In the genomic region with DNA sequence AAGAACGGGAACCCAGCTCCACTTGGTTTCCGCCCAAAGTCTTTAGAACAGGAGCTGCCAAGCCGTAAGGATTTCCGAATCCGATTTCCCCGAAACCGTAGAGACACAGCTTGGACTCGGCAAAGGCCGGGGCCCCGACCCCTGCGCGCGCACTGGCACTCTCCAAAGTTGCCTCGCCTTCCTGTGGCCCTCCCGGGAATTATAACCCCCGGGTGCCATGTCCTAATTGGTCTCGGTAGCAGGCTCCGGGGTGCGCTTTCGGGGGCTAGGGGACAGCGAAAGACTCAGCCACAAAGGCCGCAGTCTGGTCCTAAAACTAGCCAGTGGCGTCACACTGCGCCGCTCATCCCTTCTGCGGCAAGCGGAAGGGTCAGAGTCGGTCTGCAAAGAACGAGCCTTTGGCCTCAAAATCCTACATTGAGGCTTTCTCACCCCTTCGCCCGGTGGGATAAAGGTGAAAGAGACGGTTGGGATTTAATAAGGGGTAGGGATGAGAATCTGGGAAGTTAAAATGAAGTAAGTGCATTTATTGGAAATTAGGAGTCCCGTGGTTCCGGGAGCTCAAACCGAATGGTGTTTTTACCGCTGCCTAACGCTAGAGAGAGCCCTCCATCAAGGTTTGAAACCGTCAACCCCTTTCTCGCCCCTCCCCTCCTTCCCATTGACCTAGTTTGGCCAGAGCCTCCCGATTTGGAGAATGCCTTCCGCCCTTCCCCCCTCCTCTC, we compare ENCODE assay signal across 8 cellular contexts. TPM values are rescaled to one million over a fixed set of nuclear protein-coding genes. Genes with fewer than 3 reads are reported as not detected.
DNase-seq lines count a peak whose midpoint lies in the region; ATAC-seq, FAIRE-seq and TF ChIP-seq lines count a peak whose summit lies in the region.

No MANE protein-coding gene starts in this region.

- no peaks in the 10 kb centered on the region for H3K9me3 Mint-ChIP-seq in GM23338
- no peaks in the 10 kb centered on the region for H3K9me3 Mint-ChIP-seq in activated naive CD4-positive, alpha-beta T cell treated with anti-CD3 and anti-CD28 coated beads, Interleukin-2, amount 50 U/mL, for 24 hours
- no peaks in the 10 kb centered on the region for H3K9me3 Mint-ChIP-seq in neural crest cell

- H3K27ac ChIP-seq in GM23338 (ENCODE audit: low read depth): peak overlapping the region; percentile 57
- H3K27ac ChIP-seq in tibial nerve: peak overlapping the region; percentile 97 to 100 (median 98)

- H3K27me3 ChIP-seq in GM23338 (ENCODE audit: insufficient read depth) (peaks cover 58% of the 10 kb centered on the region), tibial nerve (no peaks in the 10 kb centered on the region)

- TF ChIP-seq POLR2A in tibial nerve (IDR thresholded peaks at IDR 0.05): peak in 1 of 2 donors; percentile 58

- no peaks in the 10 kb centered on the region for H3K9me3 ChIP-seq in tibial nerve

- H3K27ac Mint-ChIP-seq in GM23338 (peak overlapping the region; percentile 70), neural crest cell (ENCODE audit: unreplicated experiment) (peak overlapping the region; percentile 54)
- peak overlapping the region; percentile 98 for H3K27ac Mint-ChIP-seq in activated naive CD4-positive, alpha-beta T cell treated with anti-CD3 and anti-CD28 coated beads, Interleukin-2, amount 50 U/mL, for 24 hours

- H3K4me2 ChIP-seq in GM23338: peak overlapping the region; percentile 87

- no peaks in the 10 kb centered on the region; the same call in 1 of the 2 replicates for H3F3A ChIP-seq in GM23338 (replicated peaks; ENCODE audit: low read depth)

- peak overlapping the region; percentile 82 for H3K4me3 ChIP-seq in GM23338
- H3K4me3 ChIP-seq in LNCaP clone FGC (ENCODE audit: low read depth, low read length): peak overlapping the region; percentile 89
- H3K4me3 ChIP-seq in tibial nerve: peak overlapping the region; percentile 76 to 91 (median 81)

- WGBS in tibial nerve, 2 donors: 0 to 1% methylated on average over 35 to 41 of the region's 41 CpGs

- H3K27me3 Mint-ChIP-seq in GM23338 (ENCODE audit: insufficient read depth, low read depth, poor library complexity) (peaks cover 42% of the 10 kb centered on the region), neural crest cell (ENCODE audit: low read depth) (peaks cover 32% of the 10 kb centered on the region)
- H3K27me3 Mint-ChIP-seq in activated naive CD4-positive, alpha-beta T cell treated with anti-CD3 and anti-CD28 coated beads, Interleukin-2, amount 50 U/mL, for 24 hours: no peaks in the 10 kb centered on the region

- H2AFZ ChIP-seq in GM23338: peak overlapping the region; percentile 84

- DNase-seq in DMS153 treated with DMSO at 0.1 percent for 48 hours (lab: John Stamatoyannopoulos, UW; ENCODE audit: unreplicated experiment) (peak; percentile 82), GM23338 (ENCODE audit: low spot score) (peak; percentile 98), LNCaP clone FGC (ENCODE audit: low read depth) (peak; percentile 81), RPMI7951 (ENCODE audit: low read depth) (peak; percentile 89), frontal cortex (ENCODE audit: low spot score in 2 of 2) (peak; percentile 86 to 91), neural crest cell (ENCODE audit: low read depth, low spot score) (peak; percentile 73), tibial nerve (ENCODE audit: low spot score in 2 of 2) (peak; percentile 74 to 90)

- H3K4me3 Mint-ChIP-seq in GM23338: peak overlapping the region; percentile 81
- peak overlapping the region; percentile 99 for H3K4me3 Mint-ChIP-seq in activated naive CD4-positive, alpha-beta T cell treated with anti-CD3 and anti-CD28 coated beads, Interleukin-2, amount 50 U/mL, for 24 hours
- H3K4me3 Mint-ChIP-seq in neural crest cell: peak overlapping the region; percentile 96

- ATAC-seq in GM23338: peak; percentile 51

- no peaks in the 10 kb centered on the region for H4K20me1 ChIP-seq in GM23338 (replicated peaks; ENCODE audit: insufficient read depth)

- no peaks in the 10 kb centered on the region for H3K36me3 ChIP-seq in GM23338 (ENCODE audit: insufficient read depth)
- peaks cover 0 to 13% (median 2%) of the 10 kb centered on the region in 3 donors for H3K36me3 ChIP-seq in tibial nerve

- no peaks in the 10 kb centered on the region for H3K9me2 ChIP-seq in GM23338 (ENCODE audit: insufficient read depth)

- H3K36me3 Mint-ChIP-seq in GM23338 (ENCODE audit: low read depth) (no peaks in the 10 kb centered on the region), neural crest cell (ENCODE audit: low read depth) (no peaks in the 10 kb centered on the region)
- H3K36me3 Mint-ChIP-seq in activated naive CD4-positive, alpha-beta T cell treated with anti-CD3 and anti-CD28 coated beads, Interleukin-2, amount 50 U/mL, for 24 hours: no peaks in the 10 kb centered on the region

- H3K79me2 ChIP-seq in GM23338 (replicated peaks; ENCODE audit: insufficient read depth): no peaks in the 10 kb centered on the region

- no peak for FAIRE-seq in frontal cortex (lab: Jason Lieb, UNC)

- H3K4me1 Mint-ChIP-seq in GM23338 (peaks cover 44% of the 10 kb centered on the region), neural crest cell (peaks cover 47% of the 10 kb centered on the region)
- H3K4me1 Mint-ChIP-seq in activated naive CD4-positive, alpha-beta T cell treated with anti-CD3 and anti-CD28 coated beads, Interleukin-2, amount 50 U/mL, for 24 hours: peaks cover 51% of the 10 kb centered on the region

- peak; percentile 74 to 86 for TF ChIP-seq CTCF in GM23338 (conservative IDR thresholded peaks at IDR 0.05; ENCODE audit: low read depth in 2 of 2)
- peak; percentile 79 for TF ChIP-seq CTCF in LNCaP clone FGC (IDR thresholded peaks at IDR 0.05; ENCODE audit: control insufficient read depth, extremely low read depth, insufficient read depth)
- peak; percentile 81 for TF ChIP-seq CTCF in neural crest cell (conservative IDR thresholded peaks at IDR 0.05)
- peak; percentile 68 to 81 (median 74) for TF ChIP-seq CTCF in tibial nerve (IDR thresholded peaks at IDR 0.05)

- TF ChIP-seq EP300 in tibial nerve (IDR thresholded peaks at IDR 0.05): peak in 1 of 2 donors; percentile 81

- H3K4me1 ChIP-seq in GM23338 (ENCODE audit: insufficient read depth): peaks cover 28% of the 10 kb centered on the region
- H3K4me1 ChIP-seq in tibial nerve: peaks cover 0 to 53% (median 29%) of the 10 kb centered on the region in 4 donors

TF ChIP-seq in GM23338, 12 proteins besides CTCF, POLR2A, EP300 and RAD21:
- no peak for TF ChIP-seq ZNF114 (CRISPR knock-in tag; IDR thresholded peaks at IDR 0.05)
- peak; percentile 25; the same call in 1 of the 2 replicates for TF ChIP-seq POLR2AphosphoS5 (IDR thresholded peaks at IDR 0.05; ENCODE audit: low read depth)

RNA-seq across cellular contexts. Expression of a gene that starts 6.7 kb away (rescaled TPM):
- 5.4 and 5.9 TPM in 2 replicates for total RNA-seq in GM23338 (2014; rRNA removed; shearing (Covaris generic))
- polyA plus RNA-seq in GM23338 (2016; fragmentation: Nextera tagmentation; extraction: Ambion mirVana): 2.5 and 2.6 TPM in 2 replicates
- 5.8 and 10.1 TPM in 2 replicates for total RNA-seq in RPMI7951 (2014; rRNA removed; shearing (Covaris generic))
- 16.7 TPM for total RNA-seq in frontal cortex
- total RNA-seq in neural crest cell: 6.4 and 9.6 TPM in 2 replicates
- total RNA-seq in tibial nerve: 100 to 1,000 TPM; 272 to 500 (median 305) TPM

RNA-seq across cellular contexts. Expression of a gene that starts 36.2 kb away (rescaled TPM):
- not detected in 2 replicates for total RNA-seq in GM23338 (2014; rRNA removed; shearing (Covaris generic))
- not detected in 2 replicates for polyA plus RNA-seq in GM23338 (2016; fragmentation: Nextera tagmentation; extraction: Ambion mirVana)
- total RNA-seq in RPMI7951 (2014; rRNA removed; shearing (Covaris generic)): not detected in 2 replicates
- not detected for total RNA-seq in frontal cortex
- total RNA-seq in neural crest cell: not detected in 2 replicates
- not detected for total RNA-seq in tibial nerve

Comparison
In these comparisons a context has a peak if more than half of its experiments do, and no peak if none do; other contexts are left out.
1. Peak in every context shown above with its lines: DNase-seq, ATAC-seq, H3K4me3 ChIP-seq and H3K27ac ChIP-seq.
2. RNA of a gene that starts 6.7 kb away (total RNA-seq): 272 to 500 TPM in tibial nerve; 16.7 TPM in frontal cortex (single experiment), 5.8 to 10.1 TPM in RPMI7951, 6.4 to 9.6 TPM in neural crest cell and 5.4 to 5.9 TPM in GM23338; every median in the first group is over 10 times any median in the second.